Comparison of ENCODE assay signal across 1 cellular context in genomic region chr4:121555315-121556107, GRCh38.
TF ChIP-seq lines count a peak whose summit lies in the region.

No MANE protein-coding gene starts in this region.

TF ChIP-seq in IMR-90, 13 proteins besides CTCF, POLR2A, EP300 and RAD21 (continued from another document):
- TF ChIP-seq ELK1 (IDR thresholded peaks at IDR 0.05; ENCODE audit: borderline replicate concordance, low read depth, low read length) (no peak), MXI1 (IDR thresholded peaks at IDR 0.05; ENCODE audit: borderline replicate concordance, low read depth, low read length) (no peak)
TF ChIP-seq in IMR-90: peak in this region for 0.
